In genomic region chr1:224617410-224618361, GRCh38 we compare ENCODE assay signal across 10 cellular contexts. TPM values are rescaled to one million over a fixed set of nuclear protein-coding genes. Genes with fewer than 3 reads are reported as not detected.
DNase-seq lines count a peak whose midpoint lies in the region; ATAC-seq, FAIRE-seq and TF ChIP-seq lines count a peak whose summit lies in the region.
"Had no signal": no experiment of that assay in that cellular context is flagged by ENCODE, and none has a peak within 500 bp of the region (broad histone marks: within the 10 kb centered on the region; RNA-seq: fewer than 3 reads in every experiment).

No MANE protein-coding gene starts in this region.

- no peak overlapping the region for H4K91ac ChIP-seq in H9 (ENCODE audit: insufficient read length, low read depth, low read length)

- no peak overlapping the region for H4K5ac ChIP-seq in H9 (ENCODE audit: insufficient read length, low read depth, low read length)

- H3K4me1 ChIP-seq in H9 (ENCODE audit: insufficient read depth, low read length) (no peaks in the 10 kb centered on the region), mesodermal cell (ENCODE audit: control insufficient read depth, insufficient read depth, low read length, poor library complexity, severe bottlenecking) (peaks cover under 1% of the 10 kb centered on the region)

- H3K27me3 ChIP-seq in AG04450 (ENCODE audit: control insufficient read depth, insufficient read depth, low read length) = peaks cover 19% of the 10 kb centered on the region
- peaks cover 41% of the 10 kb centered on the region for H3K27me3 ChIP-seq in H9 (ENCODE audit: insufficient read depth, low read length)

- no peak overlapping the region for H3K14ac ChIP-seq in H9 (ENCODE audit: insufficient read depth, low read length)

- H2BK12ac ChIP-seq in H9 (ENCODE audit: insufficient read length, low read depth, low read length) = no peak overlapping the region

- peaks cover 2% of the 10 kb centered on the region for H3K9me3 ChIP-seq in AG04450 (ENCODE audit: control insufficient read depth, insufficient read depth, low read length)
- no peaks in the 10 kb centered on the region for H3K9me3 ChIP-seq in H9 (ENCODE audit: control insufficient read depth, low read depth, low read length)
- H3K9me3 ChIP-seq in mesodermal cell (ENCODE audit: control insufficient read depth, low read length) = peaks cover 9% of the 10 kb centered on the region

- no peak overlapping the region for H2BK5ac ChIP-seq in H9 (ENCODE audit: insufficient read length, low read length)

- no peak overlapping the region for H2BK20ac ChIP-seq in H9 (ENCODE audit: low read depth, low read length, poor library complexity, severe bottlenecking)

- H3K9ac ChIP-seq in H9 (ENCODE audit: extremely low read depth, insufficient read length, low read length) = no peak overlapping the region

- H3K79me1 ChIP-seq in H9 (ENCODE audit: insufficient read depth, low read depth, low read length, poor library complexity, severe bottlenecking) = no peaks in the 10 kb centered on the region

- H3K4me3 Mint-ChIP-seq in H9 (peak overlapping the region; percentile 64 to 82), brain (peak overlapping the region; percentile 78 to 90 (median 86))

- DNase-seq in AG04450 (ENCODE audit: low read depth, low spot score) = no peak
- no peak for DNase-seq in H9
- no peak for DNase-seq in stimulated activated CD4-positive, alpha-beta T cell treated with anti-CD3 and anti-CD28 coated beads, Interleukin-4, amount 100 ng/mL, for 4 hours
- DNase-seq in frontal cortex (ENCODE audit: low spot score in 2 of 2) = no peak
- DNase-seq: activated CD4-positive, alpha-beta T cell treated with anti-CD3 and anti-CD28 coated beads, Interleukin-2, amount 50 U/mL, for 1 hour had no signal

- FAIRE-seq in frontal cortex (lab: Jason Lieb, UNC) = no peak
- FAIRE-seq: G401.6 had no signal

- H2BK120ac ChIP-seq in H9 (ENCODE audit: low read depth, low read length, poor library complexity, severe bottlenecking) = no peak overlapping the region

- peaks cover 23% of the 10 kb centered on the region for H3K23me2 ChIP-seq in H9 (ENCODE audit: insufficient read length, low read depth, low read length, poor library complexity, severe bottlenecking)

- no peak overlapping the region for H3K18ac ChIP-seq in H9 (ENCODE audit: insufficient read length, low read depth, low read length)

- H3K36me3 ChIP-seq in mesodermal cell (ENCODE audit: control insufficient read depth, insufficient read depth, low read length) = peaks cover 26% of the 10 kb centered on the region

- H3K4me1 Mint-ChIP-seq in H9 (peaks cover 15 to 22% of the 10 kb centered on the region in 2 experiments), brain (peaks cover 17% of the 10 kb centered on the region)

- H2BK15ac ChIP-seq in H9 (ENCODE audit: low read depth, low read length) = no peak overlapping the region

- no peak overlapping the region for H2AFZ ChIP-seq in H9 (ENCODE audit: low read length)

- ATAC-seq in HG02870 (IDR thresholded peaks at IDR 0.05; ENCODE audit: unreplicated experiment) = no peak
- ATAC-seq in GM21619 (IDR thresholded peaks at IDR 0.05; ENCODE audit: unreplicated experiment) = no peak

- peaks cover 11 to 13% of the 10 kb centered on the region in 2 experiments for H3K9me3 Mint-ChIP-seq in H9
- H3K9me3 Mint-ChIP-seq in brain = peaks cover 2 to 12% (median 10%) of the 10 kb centered on the region in 5 experiments

- H3K27me3 Mint-ChIP-seq in H9 (ENCODE audit: low read depth) (peaks cover 92% of the 10 kb centered on the region), brain (peaks cover 91% of the 10 kb centered on the region)

- H3K27ac Mint-ChIP-seq in H9 (no peak overlapping the region; a peak in 1 of 7 replicates), brain (peak overlapping the region in 3 of 5 experiments; percentile 41 to 50 (median 42))

- H2AK5ac ChIP-seq in H9 (ENCODE audit: insufficient read length, low read length) = no peak overlapping the region

- no peak overlapping the region for H4K8ac ChIP-seq in H9 (replicated peaks; ENCODE audit: insufficient read length, low read depth, low read length)

- H3K23ac ChIP-seq in H9 (ENCODE audit: insufficient read length, low read depth, low read length) = no peak overlapping the region

- peaks cover 7 to 8% (median 7%) of the 10 kb centered on the region in 3 experiments for H3K36me3 Mint-ChIP-seq in H9 (ENCODE audit: insufficient read depth in 1 of 3, low read depth in 3 of 3)
- no peaks in the 10 kb centered on the region for H3K36me3 Mint-ChIP-seq in brain

- no peaks in the 10 kb centered on the region for H3K79me2 ChIP-seq in H9 (ENCODE audit: insufficient read depth, low read length)

- H3K4me2 ChIP-seq in H9 (ENCODE audit: insufficient read depth, insufficient read length, low read length) = peak overlapping the region; percentile 53

- H4K20me1 ChIP-seq in H9 (ENCODE audit: control insufficient read depth, insufficient read depth, insufficient read length) = no peaks in the 10 kb centered on the region

- WGBS in H9 (ENCODE audit: extremely low coverage, insufficient read length, low lambda C conversion rate) = no CpG with 5 or more reads among the region's 55 CpGs
- WGBS in mesodermal cell (ENCODE audit: insufficient coverage in 2 of 2), 2 experiments = 5 to 10% methylated on average over 34 to 36 of the region's 55 CpGs

- H3K4ac ChIP-seq in H9 (ENCODE audit: low read depth, low read length) = no peak overlapping the region

- H3T11ph ChIP-seq in H9 (ENCODE audit: low read length) = no peak overlapping the region

- TF ChIP-seq CTCF in AG04450 (IDR thresholded peaks at IDR 0.05; ENCODE audit: low read depth, low read length) = no peak
- TF ChIP-seq CTCF in H9 (conservative IDR thresholded peaks at IDR 0.05) = no peak
- no peak for TF ChIP-seq CTCF in brain (conservative IDR thresholded peaks at IDR 0.05)

- no peak overlapping the region for H3K56ac ChIP-seq in H9 (ENCODE audit: insufficient read length, low read depth, low read length)

- CTCF ChIA-PET in AG04450 (lab: Charles Lee) = interaction anchor here (1.0 to 3.6 kb wide), 2 partner anchors 26 to 104 kb away, joined by 3 to 18 read pairs; no protein-coding TSS in a partner anchor

- H3K4me3 ChIP-seq in AG04450 (ENCODE audit: low read depth, low read length) = peak overlapping the region; percentile 70
- peak overlapping the region; percentile 59 for H3K4me3 ChIP-seq in mesodermal cell (ENCODE audit: extremely low read depth, insufficient read depth, low read length, poor library complexity, severe bottlenecking)

- H3K27ac ChIP-seq in AG04450 (ENCODE audit: low read depth, low read length) (no peak overlapping the region), H9 (ENCODE audit: insufficient read length, low read depth, low read length) (no peak overlapping the region), mesodermal cell (ENCODE audit: low read depth, low read length, severe bottlenecking) (no peak overlapping the region)

- POLR2A ChIA-PET in AG04450 (lab: Yijun Ruan, JAX) = interaction anchor here (0.7 kb wide), 1 partner anchor 116 kb away, joined by 3 read pairs; no protein-coding TSS in a partner anchor

RNA-seq across cellular contexts. Expression of gene CNIH3, which starts 1.6 kb away (rescaled TPM):
- polyA plus RNA-seq in AG04450 (2011; rRNA removed) = 5.6 and 6.5 TPM in 2 replicates
- 8.6 and 10.9 TPM in 2 replicates for polyA minus RNA-seq in AG04450 (2011; rRNA and poly(A)+ RNA removed)
- 4.2 and 4.4 TPM in 2 replicates for total RNA-seq in H9 (2021)
- polyA plus RNA-seq in brain (ENCODE audit: insufficient read depth, low read depth, low replicate concordance) = 4.0 TPM
- 9.1 TPM for polyA plus RNA-seq in mesodermal cell (2013, experiment 1 of 2)
- polyA plus RNA-seq in mesodermal cell (2013, experiment 2 of 2) = 13.0 TPM
- total RNA-seq in frontal cortex = 44.0 TPM

Comparison
In these comparisons a context has a peak if more than half of its experiments do, and no peak if none do; other contexts are left out.
1. H3K27ac Mint-ChIP-seq: peak in brain (3 of 5); none in H9 (0 of 3).